Comparison of ENCODE assay signal across 8 cellular contexts in genomic region chr21:46285206-46285661, GRCh38. TPM values are rescaled to one million over a fixed set of nuclear protein-coding genes. Genes with fewer than 3 reads are reported as not detected.
DNase-seq lines count a peak whose midpoint lies in the region; ATAC-seq, FAIRE-seq and TF ChIP-seq lines count a peak whose summit lies in the region.

TSS of gene MCM3AP (minus strand) at chr21:46285611. CDS start at chr21:46285286, 325 bp downstream.

- H3K27me3 ChIP-seq in lower lobe of right lung (ENCODE audit: low read depth): no peaks in the 10 kb centered on the region
- H3K27me3 ChIP-seq in tibial nerve: no peaks in the 10 kb centered on the region

- TF ChIP-seq POLR2A in tibial nerve (IDR thresholded peaks at IDR 0.05) (no peak), H54 (IDR thresholded peaks at IDR 0.05; ENCODE audit: low read depth, low read length) (no peak)

- H3K27ac ChIP-seq in caudate nucleus (ENCODE audit: low read depth, low read length) (peak within 1 kb of the TSS; percentile 96), lower lobe of right lung (peak within 1 kb of the TSS; percentile 97), tibial nerve (peak within 1 kb of the TSS; percentile 80 to 95 (median 91))

- H3K4me3 ChIP-seq in lower lobe of right lung (peak within 1 kb of the TSS; percentile 96), tibial nerve (peak within 1 kb of the TSS; percentile 56 to 95 (median 83))

- TF ChIP-seq EP300 in tibial nerve (IDR thresholded peaks at IDR 0.05): no peak

- H3K27me3 Mint-ChIP-seq in activated T-cell treated with anti-CD3 and anti-CD28 coated beads, Interleukin-2, amount 50 U/mL, for 72 hours (ENCODE audit: low read depth): no peaks in the 10 kb centered on the region

- H3K9me3 Mint-ChIP-seq in activated T-cell treated with anti-CD3 and anti-CD28 coated beads, Interleukin-2, amount 50 U/mL, for 72 hours: no peaks in the 10 kb centered on the region

- ATAC-seq in activated T-cell treated with anti-CD3 and anti-CD28 coated beads, Interleukin-2, amount 50 U/mL, for 72 hours (replicated peaks in 1 of 2): no peak
- ATAC-seq in lower lobe of right lung (no peak), HG03135 (IDR thresholded peaks at IDR 0.05; ENCODE audit: unreplicated experiment) (no peak)

- intact Hi-C loops in lower lobe of right lung (cut with DNase I): no loop called here

- no peaks in the 10 kb centered on the region for H3K9me3 ChIP-seq in lower lobe of right lung
- no peaks in the 10 kb centered on the region for H3K9me3 ChIP-seq in tibial nerve

- peaks cover 67% of the 10 kb centered on the region for H3K4me1 ChIP-seq in lower lobe of right lung
- H3K4me1 ChIP-seq in tibial nerve: peaks cover 0 to 57% (median 43%) of the 10 kb centered on the region in 4 donors

- H3K36me3 ChIP-seq in lower lobe of right lung (peaks cover 42% of the 10 kb centered on the region), tibial nerve (peaks cover 0 to 45% (median 5%) of the 10 kb centered on the region in 3 donors)

- TF ChIP-seq CTCF in lower lobe of right lung (IDR thresholded peaks at IDR 0.05): no peak
- no peak for TF ChIP-seq CTCF in tibial nerve (IDR thresholded peaks at IDR 0.05)

- peak within 1 kb of the TSS; percentile 95 for H3K27ac Mint-ChIP-seq in activated T-cell treated with anti-CD3 and anti-CD28 coated beads, Interleukin-2, amount 50 U/mL, for 72 hours

- WGBS in tibial nerve, 2 donors: 28 to 32% methylated on average over 6 of the region's 6 CpGs

- peaks cover 49% of the 10 kb centered on the region for H3K4me1 Mint-ChIP-seq in activated T-cell treated with anti-CD3 and anti-CD28 coated beads, Interleukin-2, amount 50 U/mL, for 72 hours (ENCODE audit: low read depth)

- H3K4me3 Mint-ChIP-seq in activated T-cell treated with anti-CD3 and anti-CD28 coated beads, Interleukin-2, amount 50 U/mL, for 72 hours: peak within 1 kb of the TSS; percentile 96 to 97

- peaks cover 4 to 15% of the 10 kb centered on the region in 2 donors for H3K36me3 Mint-ChIP-seq in activated T-cell treated with anti-CD3 and anti-CD28 coated beads, Interleukin-2, amount 50 U/mL, for 72 hours (ENCODE audit: insufficient read depth in 2 of 2)

- FAIRE-seq in urothelium cell line (lab: Jason Lieb, UNC): no peak
- FAIRE-seq in H54 (lab: Jason Lieb, UNC): no peak

- DNase-seq in activated T-cell treated with anti-CD3 and anti-CD28 coated beads, Interleukin-2, amount 50 U/mL, for 72 hours: no peak
- DNase-seq in activated T-cell treated with anti-CD3 and anti-CD28 coated beads, Interleukin-2, amount 50 U/mL, for 48 hours: no peak
- no peak for DNase-seq in caudate nucleus (lab: John Stamatoyannopoulos, UW)
- no peak for DNase-seq in lower lobe of right lung
- no peak for DNase-seq in tibial nerve (ENCODE audit: low spot score in 2 of 2)
- no peak for DNase-seq in urothelium cell line (ENCODE audit: low spot score)
- no peak for DNase-seq in H54 (ENCODE audit: insufficient read length, low spot score)

RNA-seq across cellular contexts. Expression of gene MCM3AP, which starts in this region (rescaled TPM):
- total RNA-seq in activated T-cell treated with anti-CD3 and anti-CD28 coated beads, Interleukin-2, amount 50 U/mL, for 72 hours: 100 to 1,000 TPM; 120 to 121 TPM
- total RNA-seq in lower lobe of right lung: 96.2 TPM
- 100 to 1,000 TPM; 112 to 180 (median 146) TPM for total RNA-seq in tibial nerve
